In the genomic region with DNA sequence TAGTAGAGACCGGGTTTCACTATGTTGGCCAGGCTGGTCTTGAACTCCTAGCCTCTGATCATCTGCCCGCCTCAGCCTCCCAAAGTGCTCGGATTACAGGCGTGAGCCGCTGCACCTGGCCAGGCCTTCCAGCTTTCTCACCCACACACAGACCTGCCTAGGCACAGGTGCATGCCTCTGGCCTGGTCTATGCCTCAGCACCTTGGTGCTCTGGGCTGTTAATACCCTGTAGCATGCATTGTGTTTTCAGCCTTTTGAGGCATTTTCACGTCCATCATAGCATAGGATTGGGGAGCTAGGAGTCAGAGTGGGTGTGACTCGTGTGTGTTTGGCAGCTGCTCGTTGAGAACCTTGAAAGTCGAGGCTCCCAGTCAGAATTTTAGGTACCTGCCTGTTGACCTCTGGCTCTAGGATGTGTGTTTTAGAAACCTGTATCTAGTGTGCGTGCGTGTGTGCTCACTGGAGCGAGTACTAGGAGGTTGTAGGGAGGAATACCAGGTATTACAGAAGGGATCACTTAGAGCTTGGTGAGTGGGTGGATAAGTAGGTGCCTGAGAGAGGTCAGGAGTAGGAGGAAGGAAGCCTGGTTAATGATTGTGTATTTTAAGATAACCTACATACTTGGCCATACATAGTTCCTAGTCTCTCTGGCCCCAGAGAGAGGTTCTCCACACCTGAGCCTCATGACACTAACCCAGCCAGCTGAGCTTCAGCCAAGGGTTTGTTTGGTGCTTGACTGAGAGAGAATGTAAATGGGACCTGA, we compare ENCODE assay signal across 13 cellular contexts. TPM values are rescaled to one million over a fixed set of nuclear protein-coding genes. Genes with fewer than 3 reads are reported as not detected.
DNase-seq lines count a peak whose midpoint lies in the region; ATAC-seq and TF ChIP-seq lines count a peak whose summit lies in the region.
"Had no signal": no experiment of that assay in that cellular context is flagged by ENCODE, and none has a peak within 500 bp of the region (broad histone marks: within the 10 kb centered on the region; RNA-seq: fewer than 3 reads in every experiment).

No MANE protein-coding gene starts in this region.

- DNase-seq in Right ventricle myocardium superior (no peak), Right ventricle myocardium inferior (ENCODE audit: missing footprints) (no peak), activated B cell treated with CpG ODN at 0.5 μM for 24 hours (no peak), lower lobe of right lung (peak; percentile 55), type B pancreatic cell (ENCODE audit: extremely low spot score, unreplicated experiment) (no peak), NCI-H2227 (lab: John Stamatoyannopoulos, UW; ENCODE audit: unreplicated experiment) (no peak), NAMALWA (ENCODE audit: low spot score) (no peak)
- DNase-seq in stimulated activated CD4-positive, alpha-beta T cell treated with anti-CD3 and anti-CD28 coated beads, Interleukin-12 subunit alpha, Interleukin-12 subunit beta, amount 100 ng/mL, for 4 hours: no peak
- DNase-seq: activated effector memory CD4-positive, alpha-beta T cell treated with anti-CD3 and anti-CD28 coated beads, Interleukin-2, amount 50 U/mL, for 16 hours; head of caudate nucleus; NCI-H1436; OCI-M1 had no signal

- H3K4me3 Mint-ChIP-seq in activated B cell treated with CpG ODN at 0.5 μM for 24 hours (peak overlapping the region; percentile 12), type B pancreatic cell (peak overlapping the region; percentile 15)
- H3K4me3 Mint-ChIP-seq: dendritic cell treated with granulocyte-macrophage colony-stimulating factor and Interleukin-4, amounts not matched to agents 40 ng/mL and 50 ng/mL, for 4 days had no signal

- peaks cover 43% of the 10 kb centered on the region for H3K36me3 ChIP-seq in lower lobe of right lung

- POLR2A ChIA-PET in activated B cell treated with CpG ODN at 0.5 μM for 24 hours (lab: Charles Lee): no interaction called here

- H3K36me3 Mint-ChIP-seq in activated B cell treated with CpG ODN at 0.5 μM for 24 hours (ENCODE audit: low read depth) (peaks cover 58% of the 10 kb centered on the region), type B pancreatic cell (peaks cover 28% of the 10 kb centered on the region)

- H3K9me3 ChIP-seq in lower lobe of right lung: no peaks in the 10 kb centered on the region

- intact Hi-C loops in Right ventricle myocardium superior (cut with DNase I) (no loop called here), Right ventricle myocardium inferior (cut with DNase I) (no loop called here), activated B cell treated with CpG ODN at 0.5 μM for 24 hours (cut with micrococcal nuclease) (no loop called here), lower lobe of right lung (cut with DNase I) (no loop called here)

- no peaks in the 10 kb centered on the region for H3K27me3 ChIP-seq in lower lobe of right lung (ENCODE audit: low read depth)

- no peak overlapping the region for H3K4me3 ChIP-seq in lower lobe of right lung

- H3K4me1 ChIP-seq in lower lobe of right lung: peaks cover 59% of the 10 kb centered on the region

- H3K9me3 Mint-ChIP-seq in activated B cell treated with CpG ODN at 0.5 μM for 24 hours (no peaks in the 10 kb centered on the region), type B pancreatic cell (no peaks in the 10 kb centered on the region)
- H3K9me3 Mint-ChIP-seq: dendritic cell treated with granulocyte-macrophage colony-stimulating factor and Interleukin-4, amounts not matched to agents 40 ng/mL and 50 ng/mL, for 4 days had no signal

- no peaks in the 10 kb centered on the region for H3K27me3 Mint-ChIP-seq in activated B cell treated with CpG ODN at 0.5 μM for 24 hours
- no peaks in the 10 kb centered on the region for H3K27me3 Mint-ChIP-seq in type B pancreatic cell
- H3K27me3 Mint-ChIP-seq: dendritic cell treated with granulocyte-macrophage colony-stimulating factor and Interleukin-4, amounts not matched to agents 40 ng/mL and 50 ng/mL, for 4 days had no signal

- H3K27ac Mint-ChIP-seq in activated B cell treated with CpG ODN at 0.5 μM for 24 hours: peak overlapping the region; percentile 7
- peak overlapping the region; percentile 42 for H3K27ac Mint-ChIP-seq in type B pancreatic cell
- H3K27ac Mint-ChIP-seq: dendritic cell treated with granulocyte-macrophage colony-stimulating factor and Interleukin-4, amounts not matched to agents 40 ng/mL and 50 ng/mL, for 4 days had no signal

- TF ChIP-seq CTCF in activated B cell treated with CpG ODN at 0.5 μM for 24 hours (IDR thresholded peaks at IDR 0.05) (no peak), lower lobe of right lung (IDR thresholded peaks at IDR 0.05) (no peak), type B pancreatic cell (conservative IDR thresholded peaks at IDR 0.05) (no peak)

- H3K4me1 Mint-ChIP-seq in activated B cell treated with CpG ODN at 0.5 μM for 24 hours (peaks cover 67% of the 10 kb centered on the region), type B pancreatic cell (ENCODE audit: unreplicated experiment) (peaks cover 33% of the 10 kb centered on the region)

- H3K27ac ChIP-seq in lower lobe of right lung: no peak overlapping the region

- CTCF ChIA-PET in activated B cell treated with CpG ODN at 0.5 μM for 24 hours (lab: Charles Lee): interaction anchor here (0.8 kb wide), 1 partner anchor 143 kb away, joined by 5 read pairs; no protein-coding TSS in a partner anchor

- ATAC-seq in Right ventricle myocardium superior (ENCODE audit: poor library complexity) (peak; percentile 51), Right ventricle myocardium inferior (no peak), activated B cell treated with CpG ODN at 0.5 μM for 24 hours (ENCODE audit: low read depth) (no peak), lower lobe of right lung (peak; percentile 95 to 96)

RNA-seq across cellular contexts. Expression of a gene that starts 20.0 kb away (rescaled TPM):
- total RNA-seq in Right ventricle myocardium superior (50.1 TPM), Right ventricle myocardium inferior (52.6 TPM), activated B cell treated with CpG ODN at 0.5 μM for 24 hours (51.1 and 55.7 TPM in 2 replicates), lower lobe of right lung (53.5 TPM), type B pancreatic cell (ENCODE audit: low replicate concordance) (64.9 and 78.1 TPM in 2 replicates)

RNA-seq across cellular contexts. Expression of a gene that starts 29.8 kb away (rescaled TPM):
- total RNA-seq in Right ventricle myocardium superior (0.67 TPM), Right ventricle myocardium inferior (0.65 TPM), activated B cell treated with CpG ODN at 0.5 μM for 24 hours (0.86 and 1.3 TPM in 2 replicates), lower lobe of right lung (12.3 TPM), type B pancreatic cell (ENCODE audit: low replicate concordance) (0.69 and 2.6 TPM in 2 replicates)

RNA-seq across cellular contexts. Expression of a gene that starts 44.9 kb away (rescaled TPM):
- total RNA-seq in Right ventricle myocardium superior: 24.7 TPM
- total RNA-seq in Right ventricle myocardium inferior: 24.3 TPM
- total RNA-seq in activated B cell treated with CpG ODN at 0.5 μM for 24 hours: 79.2 and 89.3 TPM in 2 replicates
- 51.6 TPM for total RNA-seq in lower lobe of right lung
- total RNA-seq in type B pancreatic cell (ENCODE audit: low replicate concordance): 60.3 and 102 TPM in 2 replicates

Comparison
In these comparisons a context has a peak if more than half of its experiments do, and no peak if none do; other contexts are left out.
1. ATAC-seq: peak in Right ventricle myocardium superior (single experiment) and lower lobe of right lung (2 of 2); none in Right ventricle myocardium inferior (single experiment) and activated B cell treated with CpG ODN at 0.5 μM for 24 hours (single experiment).